Comparison of ENCODE assay signal across 21 cellular contexts in genomic region chr10:47253030-47253637, GRCh38. TPM values are rescaled to one million over a fixed set of nuclear protein-coding genes. Genes with fewer than 3 reads are reported as not detected.
DNase-seq lines count a peak whose midpoint lies in the region; ATAC-seq and TF ChIP-seq lines count a peak whose summit lies in the region.
"Had no signal": no experiment of that assay in that cellular context is flagged by ENCODE, and none has a peak within 500 bp of the region (broad histone marks: within the 10 kb centered on the region; RNA-seq: fewer than 3 reads in every experiment).

No MANE protein-coding gene starts in this region.

- DNase-seq in activated CD8-positive, alpha-beta memory T cell treated with anti-CD3 and anti-CD28 coated beads, Interleukin-2, amount 10 ng/mL, durations not matched to agents 7 days and 5 days = peak; percentile 21
- DNase-seq in activated CD8-positive, alpha-beta memory T cell treated with anti-CD3 and anti-CD28 coated beads, Interleukin-2, amount 50 U/mL, for 4 hours = no peak
- DNase-seq in Panc1 (ENCODE audit: low read depth, low spot score) = no peak
- DNase-seq in mesenchymal stem cell = no peak
- no peak for DNase-seq in thoracic aorta (ENCODE audit: low spot score)
- no peak for DNase-seq in SJCRH30
- DNase-seq: Caco-2, DMS153, GF-D8, Kasumi-1, NCI-H1092, NCI-H2081 treated with DMSO at 0.1 percent for 48 hours, SIG-M5 had no signal

- CTCF ChIA-PET in activated CD8-positive, alpha-beta memory T cell treated with anti-CD3 and anti-CD28 coated beads, Interleukin-2, amount 10 ng/mL, durations not matched to agents 7 days and 5 days (lab: Charles Lee) = no interaction called here
- CTCF ChIA-PET in Panc1 (lab: Charles Lee) = no interaction called here

- no peak overlapping the region for H3K4me3 Mint-ChIP-seq in activated CD8-positive, alpha-beta memory T cell treated with anti-CD3 and anti-CD28 coated beads, Interleukin-2, amount 10 ng/mL, durations not matched to agents 7 days and 5 days
- H3K4me3 Mint-ChIP-seq: CD4-positive, alpha-beta T cell had no signal

- H3K79me1 ChIP-seq in mesenchymal stem cell (replicated peaks; ENCODE audit: low read length, poor library complexity, severe bottlenecking) = no peaks in the 10 kb centered on the region

- H3K18ac ChIP-seq in mesenchymal stem cell (ENCODE audit: low read depth in 1 of 2, low read length in 2 of 2) = no peak overlapping the region

- no peak overlapping the region for H2AK5ac ChIP-seq in mesenchymal stem cell (ENCODE audit: low read length, severe bottlenecking)

- no peak overlapping the region for H2BK15ac ChIP-seq in mesenchymal stem cell (ENCODE audit: low read depth, poor library complexity, severe bottlenecking)

- no peaks in the 10 kb centered on the region for H3K27me3 Mint-ChIP-seq in activated CD8-positive, alpha-beta memory T cell treated with anti-CD3 and anti-CD28 coated beads, Interleukin-2, amount 10 ng/mL, durations not matched to agents 7 days and 5 days
- H3K27me3 Mint-ChIP-seq: CD4-positive, alpha-beta T cell had no signal

- no peak overlapping the region for H3K9ac ChIP-seq in mesenchymal stem cell (ENCODE audit: low read length)

- POLR2A ChIA-PET in Panc1 (lab: Charles Lee) = no interaction called here

- no peak overlapping the region for H2BK120ac ChIP-seq in mesenchymal stem cell (ENCODE audit: low read depth, low read length)

- no peak overlapping the region for H2BK5ac ChIP-seq in mesenchymal stem cell (ENCODE audit: low read depth, low read length, poor library complexity, severe bottlenecking)

- H3K36me3 ChIP-seq in Panc1 (ENCODE audit: control insufficient read depth, insufficient read depth, low read length) (no peaks in the 10 kb centered on the region), mesenchymal stem cell (ENCODE audit: control insufficient read depth in 1 of 2, insufficient read depth in 2 of 2, low read depth in 1 of 2, low read length in 2 of 2) (no peaks in the 10 kb centered on the region), thoracic aorta (no peaks in the 10 kb centered on the region), SJCRH30 (no peaks in the 10 kb centered on the region)
- H3K36me3 ChIP-seq: BE2C, HAP-1, MG63 had no signal

- intact Hi-C loops in Panc1 (cut with micrococcal nuclease; ENCODE audit: unreplicated experiment) = no loop called here

- H3K4me2 ChIP-seq in mesenchymal stem cell (ENCODE audit: low read length, poor library complexity, severe bottlenecking) = peak overlapping the region; percentile 3

- no peak overlapping the region for H4K91ac ChIP-seq in mesenchymal stem cell (ENCODE audit: low read length)

- ATAC-seq in activated CD8-positive, alpha-beta memory T cell treated with anti-CD3 and anti-CD28 coated beads, Interleukin-2, amount 10 ng/mL, durations not matched to agents 7 days and 5 days = no peak
- ATAC-seq in Panc1 (peak; percentile 32; the same call in 1 of the 2 replicates), thoracic aorta (ENCODE audit: insufficient number of reproducible peaks, low FRiP score, low read depth) (no peak), GM21723 (IDR thresholded peaks at IDR 0.05; ENCODE audit: unreplicated experiment) (no peak), esophagus mucosa (no peak)

- no peak overlapping the region for H3K27ac Mint-ChIP-seq in activated CD8-positive, alpha-beta memory T cell treated with anti-CD3 and anti-CD28 coated beads, Interleukin-2, amount 10 ng/mL, durations not matched to agents 7 days and 5 days
- H3K27ac Mint-ChIP-seq: CD4-positive, alpha-beta T cell had no signal

- BruUV-seq in Panc1 (replicated peaks; lab: Mats Ljungman, UMichigan) = no TSS peak

- in situ Hi-C loops in Panc1 (cut with HindIII; ENCODE audit: low pct_unique_long_range_greater_than_20kb, low sequenced_read_pairs) = no loop called here

- no peak overlapping the region for H3K14ac ChIP-seq in mesenchymal stem cell (ENCODE audit: low read length in 2 of 2)

- H3K4me1 ChIP-seq in Panc1 (ENCODE audit: control insufficient read depth, insufficient read depth, low read length) = no peaks in the 10 kb centered on the region
- H3K4me1 ChIP-seq in mesenchymal stem cell (ENCODE audit: control insufficient read depth, insufficient read depth, low read depth, low read length) = peaks cover 20% of the 10 kb centered on the region
- peaks cover 10 to 44% of the 10 kb centered on the region in 2 donors for H3K4me1 ChIP-seq in thoracic aorta (ENCODE audit: control insufficient read depth in 1 of 2, low read depth in 2 of 2)
- H3K4me1 ChIP-seq in SJCRH30 = no peaks in the 10 kb centered on the region
- H3K4me1 ChIP-seq: Caco-2, HAP-1 had no signal

- no peak overlapping the region for H3K4me3 ChIP-seq in Panc1 (ENCODE audit: low read depth in 2 of 2, low read length in 2 of 2)
- H3K4me3 ChIP-seq in mesenchymal stem cell (ENCODE audit: insufficient read depth in 1 of 2, low read depth in 1 of 2, low read length in 2 of 2) = no peak overlapping the region
- peak overlapping the region; percentile 43 for H3K4me3 ChIP-seq in thoracic aorta
- H3K4me3 ChIP-seq in SJCRH30 = no peak overlapping the region
- H3K4me3 ChIP-seq: HAP-1, MG63 had no signal

- H3K27ac ChIP-seq in Panc1 (ENCODE audit: low read length) (no peak overlapping the region), mesenchymal stem cell (ENCODE audit: low read length, poor library complexity, severe bottlenecking) (peak overlapping the region; percentile 2), thoracic aorta (peak overlapping the region in 1 of 2 donors; percentile 76), SJCRH30 (no peak overlapping the region)

- H3K27me3 ChIP-seq in Panc1 (ENCODE audit: control insufficient read depth, insufficient read depth, low read length) = peaks cover 12% of the 10 kb centered on the region; the same call in 1 of the 2 replicates
- H3K27me3 ChIP-seq in mesenchymal stem cell (ENCODE audit: control insufficient read depth in 1 of 2, insufficient read depth in 1 of 2, low read length in 2 of 2) = peaks cover 11 to 21% of the 10 kb centered on the region in 2 experiments
- H3K27me3 ChIP-seq in thoracic aorta (replicated peaks; ENCODE audit: insufficient read depth) = no peaks in the 10 kb centered on the region
- H3K27me3 ChIP-seq in SJCRH30 = no peaks in the 10 kb centered on the region
- H3K27me3 ChIP-seq: BE2C had no signal

- no peak overlapping the region for H4K8ac ChIP-seq in mesenchymal stem cell (ENCODE audit: low read length)

- H3K36me3 Mint-ChIP-seq in activated CD8-positive, alpha-beta memory T cell treated with anti-CD3 and anti-CD28 coated beads, Interleukin-2, amount 10 ng/mL, durations not matched to agents 7 days and 5 days = peaks cover 3% of the 10 kb centered on the region

- no peak overlapping the region for H3K4ac ChIP-seq in mesenchymal stem cell (ENCODE audit: low read depth in 1 of 2, low read length in 2 of 2)

- H2BK12ac ChIP-seq in mesenchymal stem cell (ENCODE audit: low read length in 2 of 2) = no peak overlapping the region

- H3K9me3 ChIP-seq in Panc1 (ENCODE audit: control insufficient read depth, insufficient read depth, low read depth, low read length) (no peaks in the 10 kb centered on the region), mesenchymal stem cell (ENCODE audit: control insufficient read depth, low read length) (no peaks in the 10 kb centered on the region), thoracic aorta (no peaks in the 10 kb centered on the region), SJCRH30 (replicated peaks) (no peaks in the 10 kb centered on the region)
- H3K9me3 ChIP-seq: BE2C, Caco-2, HAP-1 had no signal

- H3K9me3 Mint-ChIP-seq in activated CD8-positive, alpha-beta memory T cell treated with anti-CD3 and anti-CD28 coated beads, Interleukin-2, amount 10 ng/mL, durations not matched to agents 7 days and 5 days (ENCODE audit: low read depth) = no peaks in the 10 kb centered on the region
- H3K9me3 Mint-ChIP-seq: CD4-positive, alpha-beta T cell had no signal

- H3K23ac ChIP-seq in mesenchymal stem cell (ENCODE audit: low read length in 2 of 2) = no peak overlapping the region

- TF ChIP-seq CTCF in Panc1 (IDR thresholded peaks at IDR 0.05) (no peak), thoracic aorta (IDR thresholded peaks at IDR 0.05) (no peak)

- H2AFZ ChIP-seq in mesenchymal stem cell (ENCODE audit: low read depth, low read length) = no peak overlapping the region

- peaks cover 18% of the 10 kb centered on the region for H3K4me1 Mint-ChIP-seq in activated CD8-positive, alpha-beta memory T cell treated with anti-CD3 and anti-CD28 coated beads, Interleukin-2, amount 10 ng/mL, durations not matched to agents 7 days and 5 days

- 76% methylated on average over 9 of the region's 10 CpGs for WGBS in mesenchymal stem cell

RNA-seq across cellular contexts. Expression of gene GDF10, which starts 46.9 kb away (rescaled TPM):
- total RNA-seq in activated CD8-positive, alpha-beta memory T cell treated with anti-CD3 and anti-CD28 coated beads, Interleukin-2, amount 10 ng/mL, durations not matched to agents 7 days and 5 days = under 1 TPM in 1 of 2 experiments, not detected in 1; 0.45 TPM
- total RNA-seq in Panc1 (2021; ENCODE audit: unreplicated experiment) (1.2 TPM), thoracic aorta (1 to 10 TPM; 2.4 to 2.5 TPM), esophagus mucosa (not detected)
- polyA plus RNA-seq in Panc1 (2012; ENCODE audit: insufficient read length) = 0.74 TPM
- not detected for polyA plus RNA-seq in mesenchymal stem cell (2013, experiment 1 of 2)
- polyA plus RNA-seq in mesenchymal stem cell (2013, experiment 2 of 2) = not detected
- not detected in 2 replicates for total RNA-seq in SJCRH30 (2014; rRNA removed; shearing (Covaris generic))
- total RNA-seq: A172, Caco-2, NCI-H460 had no signal
